ENCODE assay signal across 8 cellular contexts in the genomic region with DNA sequence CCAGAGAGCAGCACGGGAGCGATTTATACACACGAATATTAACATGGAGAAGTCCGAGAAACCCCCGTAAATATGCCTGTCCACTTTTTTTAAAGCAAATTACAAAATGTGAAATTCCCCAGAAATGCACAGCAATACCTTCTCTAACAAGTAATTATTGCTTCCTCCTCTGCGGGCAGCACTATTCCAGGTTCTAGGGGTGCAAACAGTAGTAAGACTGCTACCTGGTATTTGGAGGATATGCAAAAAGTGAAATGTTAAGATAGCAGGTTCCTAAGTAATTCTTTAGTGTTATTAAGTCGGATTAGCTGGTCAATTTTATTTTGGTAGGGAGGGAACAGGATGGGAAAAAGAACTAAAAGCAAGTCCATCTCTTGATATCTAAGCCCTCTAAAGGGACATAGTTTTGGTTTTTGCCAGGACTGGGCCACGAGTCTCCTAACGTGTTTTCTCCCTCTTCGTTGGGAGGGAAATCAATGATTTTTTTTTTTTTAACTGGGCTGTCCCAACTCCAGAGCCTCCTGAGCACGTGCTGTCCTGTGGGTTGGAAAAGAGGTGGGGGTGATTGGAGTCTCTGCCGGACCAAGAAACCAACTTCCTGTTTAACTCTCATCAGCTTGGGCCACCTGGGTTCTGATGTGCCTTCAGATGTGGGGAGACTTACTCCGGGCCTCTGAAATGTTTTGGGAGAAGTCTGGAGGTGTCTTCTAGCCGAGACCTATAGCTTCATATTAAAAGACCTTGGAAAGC. TPM values are rescaled to one million over a fixed set of nuclear protein-coding genes. Genes with fewer than 3 reads are reported as not detected.
DNase-seq lines count a peak whose midpoint lies in the region; ATAC-seq and TF ChIP-seq lines count a peak whose summit lies in the region.

No MANE protein-coding gene starts in this region.

- no peaks in the 10 kb centered on the region for H3K36me3 ChIP-seq in hepatocyte (replicated peaks; ENCODE audit: insufficient read depth, low read depth)

- H3K36me3 Mint-ChIP-seq in T-helper 2 cell treated with Interferon-gamma antibody and Interleukin-4, amounts not matched to agents 5 μg/mL and 100 μg/mL, for 36 hours (ENCODE audit: low read depth): peaks cover 56% of the 10 kb centered on the region

- peaks cover 19% of the 10 kb centered on the region for H4K20me1 ChIP-seq in hepatocyte (ENCODE audit: insufficient read depth, poor library complexity, severe bottlenecking)

- peak overlapping the region; percentile 89 for H3K27ac Mint-ChIP-seq in T-helper 2 cell treated with Interferon-gamma antibody and Interleukin-4, amounts not matched to agents 5 μg/mL and 100 μg/mL, for 36 hours
- peak overlapping the region; percentile 85 to 93 for H3K27ac Mint-ChIP-seq in stimulated activated naive CD8-positive, alpha-beta T cell treated with anti-CD3 and anti-CD28 coated beads, Interleukin-15, amount 100 ng/mL, for 72 hours

- no peaks in the 10 kb centered on the region for H3K9me2 ChIP-seq in hepatocyte (replicated peaks; ENCODE audit: insufficient read depth)

- peaks cover 50% of the 10 kb centered on the region for H3K79me2 ChIP-seq in hepatocyte

- H2AFZ ChIP-seq in hepatocyte: no peak overlapping the region

- H3K4me2 ChIP-seq in hepatocyte: peak overlapping the region; percentile 78

- no peaks in the 10 kb centered on the region for H3K27me3 Mint-ChIP-seq in T-helper 2 cell treated with Interferon-gamma antibody and Interleukin-4, amounts not matched to agents 5 μg/mL and 100 μg/mL, for 36 hours (ENCODE audit: low read depth)
- no peaks in the 10 kb centered on the region for H3K27me3 Mint-ChIP-seq in stimulated activated naive CD8-positive, alpha-beta T cell treated with anti-CD3 and anti-CD28 coated beads, Interleukin-15, amount 100 ng/mL, for 72 hours

- H3K4me3 ChIP-seq in hepatocyte: no peak overlapping the region

- H3K4me3 Mint-ChIP-seq in T-helper 2 cell treated with Interferon-gamma antibody and Interleukin-4, amounts not matched to agents 5 μg/mL and 100 μg/mL, for 36 hours: peak overlapping the region; percentile 90
- peak overlapping the region; percentile 85 to 88 for H3K4me3 Mint-ChIP-seq in stimulated activated naive CD8-positive, alpha-beta T cell treated with anti-CD3 and anti-CD28 coated beads, Interleukin-15, amount 100 ng/mL, for 72 hours

- peaks cover 16% of the 10 kb centered on the region for H3K4me1 ChIP-seq in hepatocyte (ENCODE audit: insufficient read depth)

- no peak for ATAC-seq in stimulated activated naive CD8-positive, alpha-beta T cell treated with anti-CD3 and anti-CD28 coated beads, Interleukin-15, amount 100 ng/mL, for 72 hours
- no peak for ATAC-seq in GM18867 (IDR thresholded peaks at IDR 0.05; ENCODE audit: unreplicated experiment)

- 75% methylated on average over 14 of the region's 14 CpGs for WGBS in hepatocyte (ENCODE audit: low lambda C conversion rate, missing lambda C conversion rate)

- H3K9me3 Mint-ChIP-seq in T-helper 2 cell treated with Interferon-gamma antibody and Interleukin-4, amounts not matched to agents 5 μg/mL and 100 μg/mL, for 36 hours: no peaks in the 10 kb centered on the region
- H3K9me3 Mint-ChIP-seq in stimulated activated naive CD8-positive, alpha-beta T cell treated with anti-CD3 and anti-CD28 coated beads, Interleukin-15, amount 100 ng/mL, for 72 hours: no peaks in the 10 kb centered on the region

- no peaks in the 10 kb centered on the region for H3K27me3 ChIP-seq in hepatocyte

- DNase-seq in SKM-1 treated with dmso at 0.1 percent for 144 hours (lab: John Stamatoyannopoulos, UW; ENCODE audit: unreplicated experiment): peak; percentile 38
- no peak for DNase-seq in SKM-1 (lab: John Stamatoyannopoulos, UW; ENCODE audit: unreplicated experiment)
- DNase-seq in T-helper 2 cell treated with Interferon-gamma antibody and Interleukin-4, amounts not matched to agents 5 μg/mL and 100 μg/mL, for 36 hours (ENCODE audit: low spot score): no peak
- DNase-seq in hepatocyte (ENCODE audit: low spot score): no peak
- peak in 1 of 2 donors; percentile 19 for DNase-seq in stimulated activated naive CD8-positive, alpha-beta T cell treated with anti-CD3 and anti-CD28 coated beads, Interleukin-15, amount 100 ng/mL, for 72 hours
- no peak for DNase-seq in NCI-H2081 (lab: John Stamatoyannopoulos, UW)
- no peak for DNase-seq in NCI-H2227 (lab: John Stamatoyannopoulos, UW; ENCODE audit: unreplicated experiment)

- peaks cover 32% of the 10 kb centered on the region for H3K4me1 Mint-ChIP-seq in T-helper 2 cell treated with Interferon-gamma antibody and Interleukin-4, amounts not matched to agents 5 μg/mL and 100 μg/mL, for 36 hours (ENCODE audit: low read depth)
- H3K4me1 Mint-ChIP-seq in stimulated activated naive CD8-positive, alpha-beta T cell treated with anti-CD3 and anti-CD28 coated beads, Interleukin-15, amount 100 ng/mL, for 72 hours: peaks cover 38% of the 10 kb centered on the region

- H3K27ac ChIP-seq in hepatocyte: peak overlapping the region; percentile 100

- H3K9me3 ChIP-seq in hepatocyte (ENCODE audit: low read depth): no peaks in the 10 kb centered on the region

- no peak for TF ChIP-seq CTCF in hepatocyte (IDR thresholded peaks at IDR 0.05; ENCODE audit: poor library complexity)

RNA-seq across cellular contexts. Expression of a gene that starts 1.7 kb away (rescaled TPM):
- 376 and 397 TPM in 2 replicates for total RNA-seq in hepatocyte
- 330 and 351 TPM in 2 replicates for polyA plus RNA-seq in hepatocyte

RNA-seq across cellular contexts. Expression of a gene that starts 29.5 kb away (rescaled TPM):
- total RNA-seq in hepatocyte: 40.5 and 41.7 TPM in 2 replicates
- polyA plus RNA-seq in hepatocyte: 16.5 and 17.1 TPM in 2 replicates
